In the genomic region with DNA sequence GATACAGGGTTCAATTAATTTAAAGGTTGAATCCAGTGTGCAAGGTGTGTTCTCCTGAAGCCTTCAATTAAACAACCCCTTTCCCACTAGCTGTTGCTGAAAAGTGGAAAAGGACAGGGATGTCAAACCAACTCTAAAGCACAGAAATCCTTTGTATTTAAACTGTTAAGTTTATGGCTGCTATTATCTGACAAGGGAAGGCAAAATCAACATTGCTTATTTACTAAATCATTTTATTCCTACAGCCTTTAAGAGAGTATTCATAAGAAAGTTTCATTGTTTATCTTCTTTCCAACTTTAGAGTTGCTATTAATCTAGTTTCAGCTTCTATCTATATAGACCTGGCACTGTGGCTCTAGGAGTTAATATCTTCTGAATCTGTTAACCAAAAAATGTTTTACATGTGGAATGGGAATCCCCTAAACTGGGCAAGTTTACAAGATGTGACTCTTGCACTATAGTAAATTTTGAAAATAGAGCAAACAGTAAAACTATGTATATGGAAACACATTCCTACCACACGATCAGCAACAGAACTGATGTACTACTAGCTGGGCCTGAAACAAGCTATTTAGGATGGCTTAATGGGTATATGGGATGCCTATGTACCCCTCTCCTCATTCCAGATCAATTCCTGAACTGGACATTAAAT, we compare ENCODE assay signal across 1 cellular context.
TF ChIP-seq lines count a peak whose summit lies in the region.

No MANE protein-coding gene starts in this region.

TF ChIP-seq in GM12878, 131 proteins besides CTCF, POLR2A, EP300 and RAD21:
- TF ChIP-seq TCF12 (IDR thresholded peaks at IDR 0.05; ENCODE audit: low read depth, low read length) = no peak
- no peak for TF ChIP-seq BMI1 (IDR thresholded peaks at IDR 0.05; ENCODE audit: borderline replicate concordance)
- no peak for TF ChIP-seq ZNF207 (IDR thresholded peaks at IDR 0.05; ENCODE audit: borderline replicate concordance)
- TF ChIP-seq EED (IDR thresholded peaks at IDR 0.05; ENCODE audit: low read depth) = no peak
- TF ChIP-seq LARP7 (IDR thresholded peaks at IDR 0.05) = no peak
- no peak for TF ChIP-seq SIX5 (IDR thresholded peaks at IDR 0.05; ENCODE audit: low read depth, low read length, severe bottlenecking)
- TF ChIP-seq, protein P1, sequence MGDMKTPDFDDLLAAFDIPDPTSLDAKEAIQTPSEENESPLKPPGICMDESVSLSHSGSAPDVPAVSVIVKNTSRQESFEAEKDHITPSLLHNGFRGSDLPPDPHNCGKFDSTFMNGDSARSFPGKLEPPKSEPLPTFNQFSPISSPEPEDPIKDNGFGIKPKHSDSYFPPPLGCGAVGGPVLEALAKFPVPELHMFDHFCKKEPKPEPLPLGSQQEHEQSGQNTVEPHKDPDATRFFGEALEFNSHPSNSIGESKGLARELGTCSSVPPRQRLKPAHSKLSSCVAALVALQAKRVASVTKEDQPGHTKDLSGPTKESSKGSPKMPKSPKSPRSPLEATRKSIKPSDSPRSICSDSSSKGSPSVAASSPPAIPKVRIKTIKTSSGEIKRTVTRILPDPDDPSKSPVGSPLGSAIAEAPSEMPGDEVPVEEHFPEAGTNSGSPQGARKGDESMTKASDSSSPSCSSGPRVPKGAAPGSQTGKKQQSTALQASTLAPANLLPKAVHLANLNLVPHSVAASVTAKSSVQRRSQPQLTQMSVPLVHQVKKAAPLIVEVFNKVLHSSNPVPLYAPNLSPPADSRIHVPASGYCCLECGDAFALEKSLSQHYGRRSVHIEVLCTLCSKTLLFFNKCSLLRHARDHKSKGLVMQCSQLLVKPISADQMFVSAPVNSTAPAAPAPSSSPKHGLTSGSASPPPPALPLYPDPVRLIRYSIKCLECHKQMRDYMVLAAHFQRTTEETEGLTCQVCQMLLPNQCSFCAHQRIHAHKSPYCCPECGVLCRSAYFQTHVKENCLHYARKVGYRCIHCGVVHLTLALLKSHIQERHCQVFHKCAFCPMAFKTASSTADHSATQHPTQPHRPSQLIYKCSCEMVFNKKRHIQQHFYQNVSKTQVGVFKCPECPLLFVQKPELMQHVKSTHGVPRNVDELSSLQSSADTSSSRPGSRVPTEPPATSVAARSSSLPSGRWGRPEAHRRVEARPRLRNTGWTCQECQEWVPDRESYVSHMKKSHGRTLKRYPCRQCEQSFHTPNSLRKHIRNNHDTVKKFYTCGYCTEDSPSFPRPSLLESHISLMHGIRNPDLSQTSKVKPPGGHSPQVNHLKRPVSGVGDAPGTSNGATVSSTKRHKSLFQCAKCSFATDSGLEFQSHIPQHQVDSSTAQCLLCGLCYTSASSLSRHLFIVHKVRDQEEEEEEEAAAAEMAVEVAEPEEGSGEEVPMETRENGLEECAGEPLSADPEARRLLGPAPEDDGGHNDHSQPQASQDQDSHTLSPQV (IDR thresholded peaks at IDR 0.05) = no peak
- TF ChIP-seq, protein P2, sequence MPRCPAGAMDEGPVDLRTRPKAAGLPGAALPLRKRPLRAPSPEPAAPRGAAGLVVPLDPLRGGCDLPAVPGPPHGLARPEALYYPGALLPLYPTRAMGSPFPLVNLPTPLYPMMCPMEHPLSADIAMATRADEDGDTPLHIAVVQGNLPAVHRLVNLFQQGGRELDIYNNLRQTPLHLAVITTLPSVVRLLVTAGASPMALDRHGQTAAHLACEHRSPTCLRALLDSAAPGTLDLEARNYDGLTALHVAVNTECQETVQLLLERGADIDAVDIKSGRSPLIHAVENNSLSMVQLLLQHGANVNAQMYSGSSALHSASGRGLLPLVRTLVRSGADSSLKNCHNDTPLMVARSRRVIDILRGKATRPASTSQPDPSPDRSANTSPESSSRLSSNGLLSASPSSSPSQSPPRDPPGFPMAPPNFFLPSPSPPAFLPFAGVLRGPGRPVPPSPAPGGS (IDR thresholded peaks at IDR 0.05; ENCODE audit: borderline replicate concordance, insufficient read depth, low read depth, low read length, poor library complexity, severe bottlenecking) = no peak
- no peak for TF ChIP-seq PAX8 (IDR thresholded peaks at IDR 0.05)
- no peak for TF ChIP-seq TCF3 (IDR thresholded peaks at IDR 0.05; ENCODE audit: borderline replicate concordance, insufficient read depth, low read depth, low read length)
- no peak for TF ChIP-seq NBN (IDR thresholded peaks at IDR 0.05)
- TF ChIP-seq NFXL1 (IDR thresholded peaks at IDR 0.05; ENCODE audit: borderline replicate concordance) = no peak
- TF ChIP-seq ZNF384 (IDR thresholded peaks at IDR 0.05; ENCODE audit: borderline replicate concordance, low read depth, low read length) = no peak
- TF ChIP-seq CBX3 (IDR thresholded peaks at IDR 0.05; ENCODE audit: borderline replicate concordance, low read depth) = no peak
- TF ChIP-seq BHLHE40 (IDR thresholded peaks at IDR 0.05; ENCODE audit: borderline replicate concordance in 1 of 2, low read depth in 2 of 2, low read length in 1 of 2) = no peak
- TF ChIP-seq HDAC2 (IDR thresholded peaks at IDR 0.05) = no peak
- no peak for TF ChIP-seq TARDBP (IDR thresholded peaks at IDR 0.05; ENCODE audit: borderline replicate concordance)
- TF ChIP-seq, protein P3, sequence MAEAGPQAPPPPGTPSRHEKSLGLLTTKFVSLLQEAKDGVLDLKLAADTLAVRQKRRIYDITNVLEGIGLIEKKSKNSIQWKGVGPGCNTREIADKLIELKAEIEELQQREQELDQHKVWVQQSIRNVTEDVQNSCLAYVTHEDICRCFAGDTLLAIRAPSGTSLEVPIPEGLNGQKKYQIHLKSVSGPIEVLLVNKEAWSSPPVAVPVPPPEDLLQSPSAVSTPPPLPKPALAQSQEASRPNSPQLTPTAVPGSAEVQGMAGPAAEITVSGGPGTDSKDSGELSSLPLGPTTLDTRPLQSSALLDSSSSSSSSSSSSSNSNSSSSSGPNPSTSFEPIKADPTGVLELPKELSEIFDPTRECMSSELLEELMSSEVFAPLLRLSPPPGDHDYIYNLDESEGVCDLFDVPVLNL (IDR thresholded peaks at IDR 0.05; ENCODE audit: low read depth, low read length) = no peak
